ENCODE assay signal across 29 cellular contexts in genomic region chr5:110013042-110013441, GRCh38.
"Had no signal": no experiment of that assay in that cellular context is flagged by ENCODE, and none has a peak within 500 bp of the region (broad histone marks: within the 10 kb centered on the region; RNA-seq: fewer than 3 reads in every experiment).

No MANE protein-coding gene starts in this region.

- H3K9me3 Mint-ChIP-seq: stimulated activated effector memory CD8-positive, alpha-beta T cell treated with anti-CD3 and anti-CD28 coated beads, Interleukin-12 subunit alpha, Interleukin-12 subunit beta, amount 100 ng/mL, for 72 hours; stimulated activated memory B cell treated with anti-CD40 and anti-IgM and Interleukin-4, amounts not matched to agents 10 μg/mL and 1 μg/mL and 100 μg/mL, for 72 hours; stimulated activated naive CD8-positive, alpha-beta T cell treated with anti-CD3 and anti-CD28 coated beads, Interleukin-15, Interleukin-2, amounts not matched to agents 100 ng/mL and 50 ng/mL, for 24 hours had no signal

- FAIRE-seq: urothelium cell line had no signal

- H3K4me1 ChIP-seq: stomach, suprapubic skin, testis, thyroid gland, tibial nerve, transverse colon, upper lobe of left lung, upper lobe of right lung, uterus, vagina had no signal

- H3K4me3 ChIP-seq: stomach, suprapubic skin, testis, thoracic aorta, thyroid gland, tibial artery, tibial nerve, transverse colon, upper lobe of left lung, upper lobe of right lung, uterus, vagina had no signal

- H3K27me3 Mint-ChIP-seq: stimulated activated naive CD8-positive, alpha-beta T cell treated with anti-CD3 and anti-CD28 coated beads, Interleukin-15, amount 100 ng/mL, for 72 hours; stimulated activated naive CD8-positive, alpha-beta T cell treated with anti-CD3 and anti-CD28 coated beads, Interleukin-15, Interleukin-2, amounts not matched to agents 100 ng/mL and 50 ng/mL, for 24 hours; type B pancreatic cell had no signal

- H3K4me3 Mint-ChIP-seq: stimulated activated effector memory CD8-positive, alpha-beta T cell treated with anti-CD3 and anti-CD28 coated beads, Interleukin-12 subunit alpha, Interleukin-12 subunit beta, amount 100 ng/mL, for 72 hours; stimulated activated memory B cell treated with anti-CD40 and anti-IgM and Interleukin-4, amounts not matched to agents 10 μg/mL and 1 μg/mL and 100 μg/mL, for 72 hours; stimulated activated naive B cell treated with anti-CD40 and anti-IgM and Interleukin-4, amounts not matched to agents 10 μg/mL and 1 μg/mL and 100 μg/mL, for 72 hours; stimulated activated naive CD8-positive, alpha-beta T cell treated with anti-CD3 and anti-CD28 coated beads, Interleukin-15, amount 100 ng/mL, for 72 hours; stimulated activated naive CD8-positive, alpha-beta T cell treated with anti-CD3 and anti-CD28 coated beads, Interleukin-15, Interleukin-2, amounts not matched to agents 100 ng/mL and 50 ng/mL, for 24 hours; type B pancreatic cell had no signal

- H3K9me3 ChIP-seq: stomach, suprapubic skin, testis, thoracic aorta, thyroid gland, tibial artery, tibial nerve, transverse colon, upper lobe of left lung, upper lobe of right lung, uterus, vagina had no signal

- H3K27ac ChIP-seq: stomach, suprapubic skin, testis, thoracic aorta, thyroid gland, tibial artery, tibial nerve, transverse colon, upper lobe of left lung, upper lobe of right lung, uterus, vagina had no signal

- H3K36me3 Mint-ChIP-seq: stimulated activated effector memory CD8-positive, alpha-beta T cell treated with anti-CD3 and anti-CD28 coated beads, Interleukin-12 subunit alpha, Interleukin-12 subunit beta, amount 100 ng/mL, for 72 hours; stimulated activated memory B cell treated with anti-CD40 and anti-IgM and Interleukin-4, amounts not matched to agents 10 μg/mL and 1 μg/mL and 100 μg/mL, for 72 hours; stimulated activated naive B cell treated with anti-CD40 and anti-IgM and Interleukin-4, amounts not matched to agents 10 μg/mL and 1 μg/mL and 100 μg/mL, for 72 hours; type B pancreatic cell had no signal

- H3K4me1 Mint-ChIP-seq: stimulated activated effector memory CD8-positive, alpha-beta T cell treated with anti-CD3 and anti-CD28 coated beads, Interleukin-12 subunit alpha, Interleukin-12 subunit beta, amount 100 ng/mL, for 72 hours; stimulated activated memory B cell treated with anti-CD40 and anti-IgM and Interleukin-4, amounts not matched to agents 10 μg/mL and 1 μg/mL and 100 μg/mL, for 72 hours; stimulated activated naive B cell treated with anti-CD40 and anti-IgM and Interleukin-4, amounts not matched to agents 10 μg/mL and 1 μg/mL and 100 μg/mL, for 72 hours; stimulated activated naive CD8-positive, alpha-beta T cell treated with anti-CD3 and anti-CD28 coated beads, Interleukin-15, amount 100 ng/mL, for 72 hours had no signal

- H3K27ac Mint-ChIP-seq: stimulated activated effector memory CD8-positive, alpha-beta T cell treated with anti-CD3 and anti-CD28 coated beads, Interleukin-12 subunit alpha, Interleukin-12 subunit beta, amount 100 ng/mL, for 72 hours; stimulated activated memory B cell treated with anti-CD40 and anti-IgM and Interleukin-4, amounts not matched to agents 10 μg/mL and 1 μg/mL and 100 μg/mL, for 72 hours; stimulated activated naive B cell treated with anti-CD40 and anti-IgM and Interleukin-4, amounts not matched to agents 10 μg/mL and 1 μg/mL and 100 μg/mL, for 72 hours; stimulated activated naive CD8-positive, alpha-beta T cell treated with anti-CD3 and anti-CD28 coated beads, Interleukin-15, Interleukin-2, amounts not matched to agents 100 ng/mL and 50 ng/mL, for 24 hours; type B pancreatic cell had no signal

- H3K36me3 ChIP-seq: stomach, suprapubic skin, thoracic aorta, thyroid gland, tibial artery, tibial nerve, transverse colon, upper lobe of left lung, upper lobe of right lung, uterus, vagina had no signal

- DNase-seq: stimulated activated CD4-positive, alpha-beta T cell treated with anti-CD3 and anti-CD28 coated beads, Interleukin-2, amount 100 ng/mL, for 48 hours; stimulated activated CD4-positive, alpha-beta T cell treated with anti-CD3 and anti-CD28 coated beads, Interleukin-4, amount 100 ng/mL, for 1 hour; stimulated activated CD4-positive, alpha-beta T cell treated with anti-CD3 and anti-CD28 coated beads, Interleukin-4, amount 100 ng/mL, for 24 hours; stimulated activated CD4-positive, alpha-beta T cell treated with anti-CD3 and anti-CD28 coated beads, Interleukin-4, amount 100 ng/mL, for 4 hours; stimulated activated CD8-positive, alpha-beta memory T cell treated with anti-CD3 and anti-CD28 coated beads, Interleukin-4, amount 100 ng/mL, for 48 hours; stimulated activated naive B cell treated with anti-CD40 and anti-IgM and Interleukin-4, amounts not matched to agents 10 μg/mL and 1 μg/mL and 100 μg/mL, for 72 hours; stimulated activated naive CD4-positive, alpha-beta T cell; stimulated activated naive CD4-positive, alpha-beta T cell treated with Interleukin-2 at 50 U/mL for 16 hours; stimulated activated naive CD8-positive, alpha-beta T cell treated with anti-CD3 and anti-CD28 coated beads, Interleukin-15, amount 100 ng/mL, for 72 hours; stimulated activated naive CD8-positive, alpha-beta T cell treated with anti-CD3 and anti-CD28 coated beads, Interleukin-15, Interleukin-2, amounts not matched to agents 100 U/mL and 50 U/mL, for 24 hours; stomach; substantia nigra; testis; thyroid gland; tibial artery; transverse colon; trophoblast cell; upper lobe of left lung; upper lobe of right lung; uterus had no signal

- ATAC-seq: stimulated activated effector memory CD8-positive, alpha-beta T cell treated with anti-CD3 and anti-CD28 coated beads, Interleukin-12 subunit alpha, Interleukin-12 subunit beta, amount 100 ng/mL, for 72 hours; stimulated activated memory B cell treated with anti-CD40 and anti-IgM and Interleukin-4, amounts not matched to agents 10 μg/mL and 1 μg/mL and 100 μg/mL, for 72 hours; stimulated activated naive B cell treated with anti-CD40 and anti-IgM and Interleukin-4, amounts not matched to agents 10 μg/mL and 1 μg/mL and 100 μg/mL, for 72 hours; stimulated activated naive CD8-positive, alpha-beta T cell treated with anti-CD3 and anti-CD28 coated beads, Interleukin-15, amount 100 ng/mL, for 72 hours; stimulated activated naive CD8-positive, alpha-beta T cell treated with anti-CD3 and anti-CD28 coated beads, Interleukin-15, Interleukin-2, amounts not matched to agents 100 U/mL and 50 U/mL, for 24 hours; upper lobe of right lung had no signal

- H3K27me3 ChIP-seq: stomach, suprapubic skin, testis, thyroid gland, tibial artery, tibial nerve, transverse colon, upper lobe of left lung, upper lobe of right lung, uterus, vagina had no signal
